Comparison of ENCODE assay signal across 13 cellular contexts in the genomic region with DNA sequence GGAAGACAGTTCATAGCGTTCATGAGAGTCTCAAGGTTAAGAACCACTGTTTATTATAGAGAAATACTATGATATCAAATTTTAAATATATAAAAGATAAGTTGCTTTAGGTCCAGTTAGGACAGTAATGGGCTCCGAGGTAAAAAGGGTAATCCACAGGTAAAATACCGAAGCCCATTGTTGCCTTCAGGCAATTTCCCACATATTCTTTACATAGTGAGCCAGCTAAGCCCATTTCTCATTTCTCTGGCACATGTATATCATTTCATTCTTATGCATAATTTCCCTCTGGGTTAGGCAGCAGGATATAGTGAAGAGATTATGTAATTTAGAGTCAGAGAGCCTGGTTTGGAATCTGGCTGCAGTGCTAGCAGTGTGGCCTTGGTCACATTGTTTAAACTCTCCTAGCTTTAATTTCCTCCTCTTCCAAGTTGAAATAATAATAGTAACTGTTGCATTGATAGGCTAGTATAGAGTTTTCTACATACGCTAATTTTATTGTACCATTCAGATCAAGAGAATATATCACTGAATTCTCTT.
A peak's percentile ranks its signal among the peaks of the same experiment; 100 is the strongest.
DNase-seq lines count a peak whose midpoint lies in the region; ATAC-seq and TF ChIP-seq lines count a peak whose summit lies in the region.
"Had no signal": no experiment of that assay in that cellular context is flagged by ENCODE, and none has a peak within 500 bp of the region (broad histone marks: within the 10 kb centered on the region; RNA-seq: fewer than 3 reads in every experiment).

No MANE protein-coding gene starts in this region.

- ATAC-seq in HG02870 (IDR thresholded peaks at IDR 0.05; ENCODE audit: unreplicated experiment), result no peak
- ATAC-seq in GM18502 (IDR thresholded peaks at IDR 0.05; ENCODE audit: poor library complexity, unreplicated experiment), result no peak
- ATAC-seq: GM12878, HepG2 had no signal

- H3K27ac ChIP-seq in VCaP (peak overlapping the region; percentile 38), epithelial cell of prostate (peak overlapping the region; percentile 10)
- H3K27ac ChIP-seq: 22Rv1; BLaER1 treated with 17β-estradiol and CSF1 and Interleukin-3, amounts not matched to agents 10 nM and 100 nM had no signal

- DNase-seq in NCI-H1105 treated with DMSO at 0.1 percent for 48 hours (lab: John Stamatoyannopoulos, UW) (peak; percentile 49), NCI-H1105 (lab: John Stamatoyannopoulos, UW) (no peak), epithelial cell of prostate (ENCODE audit: low read depth, low spot score) (no peak), AG20443 (ENCODE audit: low spot score) (no peak)
- DNase-seq: Calu3; CD4-positive, alpha-beta T cell had no signal

- TF ChIP-seq CTCF in VCaP (conservative IDR thresholded peaks at IDR 0.05), result no peak
